In genomic region chr3:9361691-9362388, GRCh38 we compare ENCODE assay signal across 1 cellular context.
TF ChIP-seq lines count a peak whose summit lies in the region.

No MANE protein-coding gene starts in this region.

TF ChIP-seq in K562, 482 proteins besides CTCF, POLR2A, EP300 and RAD21 (continued from another document and continues in another):
- TF ChIP-seq SRSF7 (optimal IDR thresholded peaks at IDR 0.05; ENCODE audit: low read depth, low read length) = no peak
- no peak for TF ChIP-seq ETS2 (tag; IDR thresholded peaks at IDR 0.05; ENCODE audit: borderline replicate concordance, poor library complexity, severe bottlenecking)
- no peak for TF ChIP-seq LCOR (CRISPR knock-in tag; IDR thresholded peaks at IDR 0.05)
- TF ChIP-seq ZNF75A (CRISPR knock-in tag; IDR thresholded peaks at IDR 0.05) = no peak
- TF ChIP-seq, protein P1, sequence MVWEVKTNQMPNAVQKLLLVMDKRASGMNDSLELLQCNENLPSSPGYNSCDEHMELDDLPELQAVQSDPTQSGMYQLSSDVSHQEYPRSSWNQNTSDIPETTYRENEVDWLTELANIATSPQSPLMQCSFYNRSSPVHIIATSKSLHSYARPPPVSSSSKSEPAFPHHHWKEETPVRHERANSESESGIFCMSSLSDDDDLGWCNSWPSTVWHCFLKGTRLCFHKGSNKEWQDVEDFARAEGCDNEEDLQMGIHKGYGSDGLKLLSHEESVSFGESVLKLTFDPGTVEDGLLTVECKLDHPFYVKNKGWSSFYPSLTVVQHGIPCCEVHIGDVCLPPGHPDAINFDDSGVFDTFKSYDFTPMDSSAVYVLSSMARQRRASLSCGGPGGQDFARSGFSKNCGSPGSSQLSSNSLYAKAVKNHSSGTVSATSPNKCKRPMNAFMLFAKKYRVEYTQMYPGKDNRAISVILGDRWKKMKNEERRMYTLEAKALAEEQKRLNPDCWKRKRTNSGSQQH (CRISPR knock-in tag; IDR thresholded peaks at IDR 0.05) = 0 out of 2 replicates have a peak, but pooled peaks have one; percentile 48
- 0 out of 2 replicates have a peak, but pooled peaks have one; percentile 22 for TF ChIP-seq BRD4 (IDR thresholded peaks at IDR 0.05)
- 0 out of 2 replicates have a peak, but pooled peaks have one; percentile 17 for TF ChIP-seq ILF3 (IDR thresholded peaks at IDR 0.05; ENCODE audit: borderline replicate concordance)
- peak; percentile 45; the same call in 1 of the 2 replicates for TF ChIP-seq CTBP1 (IDR thresholded peaks at IDR 0.05; ENCODE audit: borderline replicate concordance)
- TF ChIP-seq PRDM10 (IDR thresholded peaks at IDR 0.05; ENCODE audit: partially characterized antibody) = peak; percentile 92
- 0 out of 2 replicates have a peak, but pooled peaks have one; percentile 21 for TF ChIP-seq NBN (IDR thresholded peaks at IDR 0.05; ENCODE audit: low read depth)
- TF ChIP-seq HLTF (IDR thresholded peaks at IDR 0.05) = 0 out of 2 replicates have a peak, but pooled peaks have one; percentile 36
- 0 out of 2 replicates have a peak, but pooled peaks have one; percentile 59 for TF ChIP-seq ZNF583 (CRISPR knock-in tag; IDR thresholded peaks at IDR 0.05)
- TF ChIP-seq SRF (CRISPR knock-in tag; IDR thresholded peaks at IDR 0.05) = 0 out of 4 replicates have a peak, but pooled peaks of 1 of the 2 experiments have one; percentile 25
- TF ChIP-seq, protein P2, sequence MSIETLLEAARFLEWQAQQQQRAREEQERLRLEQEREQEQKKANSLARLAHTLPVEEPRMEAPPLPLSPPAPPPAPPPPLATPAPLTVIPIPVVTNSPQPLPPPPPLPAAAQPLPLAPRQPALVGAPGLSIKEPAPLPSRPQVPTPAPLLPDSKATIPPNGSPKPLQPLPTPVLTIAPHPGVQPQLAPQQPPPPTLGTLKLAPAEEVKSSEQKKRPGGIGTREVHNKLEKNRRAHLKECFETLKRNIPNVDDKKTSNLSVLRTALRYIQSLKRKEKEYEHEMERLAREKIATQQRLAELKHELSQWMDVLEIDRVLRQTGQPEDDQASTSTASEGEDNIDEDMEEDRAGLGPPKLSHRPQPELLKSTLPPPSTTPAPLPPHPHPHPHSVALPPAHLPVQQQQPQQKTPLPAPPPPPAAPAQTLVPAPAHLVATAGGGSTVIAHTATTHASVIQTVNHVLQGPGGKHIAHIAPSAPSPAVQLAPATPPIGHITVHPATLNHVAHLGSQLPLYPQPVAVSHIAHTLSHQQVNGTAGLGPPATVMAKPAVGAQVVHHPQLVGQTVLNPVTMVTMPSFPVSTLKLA (conservative IDR thresholded peaks at IDR 0.05) = 0 out of 4 replicates have a peak, but pooled peaks of 1 of the 2 experiments have one; percentile 14
- TF ChIP-seq, protein P3, sequence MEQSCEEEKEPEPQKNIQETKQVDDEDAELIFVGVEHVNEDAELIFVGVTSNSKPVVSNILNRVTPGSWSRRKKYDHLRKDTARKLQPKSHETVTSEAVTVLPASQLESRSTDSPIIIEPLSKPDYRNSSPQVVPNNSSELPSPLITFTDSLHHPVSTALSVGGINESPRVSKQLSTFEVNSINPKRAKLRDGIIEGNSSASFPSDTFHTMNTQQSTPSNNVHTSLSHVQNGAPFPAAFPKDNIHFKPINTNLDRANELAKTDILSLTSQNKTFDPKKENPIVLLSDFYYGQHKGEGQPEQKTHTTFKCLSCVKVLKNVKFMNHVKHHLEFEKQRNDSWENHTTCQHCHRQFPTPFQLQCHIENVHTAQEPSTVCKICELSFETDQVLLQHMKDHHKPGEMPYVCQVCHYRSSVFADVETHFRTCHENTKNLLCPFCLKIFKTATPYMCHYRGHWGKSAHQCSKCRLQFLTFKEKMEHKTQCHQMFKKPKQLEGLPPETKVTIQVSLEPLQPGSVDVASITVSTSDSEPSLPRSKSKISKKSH (CRISPR knock-in tag; IDR thresholded peaks at IDR 0.05) = no peak
- TF ChIP-seq EHMT2 (IDR thresholded peaks at IDR 0.05) = peak; percentile 68; the same call in 1 of the 2 replicates
- 0 out of 2 replicates have a peak, but pooled peaks have one; percentile 6 for TF ChIP-seq TEAD2 (tag; IDR thresholded peaks at IDR 0.05)
- peak; percentile 37; the same call in 1 of the 2 replicates for TF ChIP-seq JUND (IDR thresholded peaks at IDR 0.05; ENCODE audit: borderline replicate concordance, low read depth, low read length)
- TF ChIP-seq JUND (tag; IDR thresholded peaks at IDR 0.05; ENCODE audit: borderline replicate concordance, low read depth, low read length) = peak; percentile 28; the same call in 1 of the 3 replicates
- 0 out of 2 replicates have a peak, but pooled peaks have one; percentile 11 for TF ChIP-seq MEF2D (tag; conservative IDR thresholded peaks at IDR 0.05; ENCODE audit: low read depth)
- peak in 1 of 2 experiments; percentile 40; a peak in 1 of 4 replicates for TF ChIP-seq MAZ (CRISPR knock-in tag; conservative IDR thresholded peaks at IDR 0.05 in 1 of 2, IDR thresholded peaks at IDR 0.05 in 1 of 2)
- peak; percentile 38; the same call in 1 of the 2 replicates for TF ChIP-seq ZNF24 (IDR thresholded peaks at IDR 0.05)
- TF ChIP-seq GTF2F1 (IDR thresholded peaks at IDR 0.05; ENCODE audit: low read depth, low read length) = no peak
- TF ChIP-seq RBM39 (optimal IDR thresholded peaks at IDR 0.05; ENCODE audit: low read depth, low read length) = peak; percentile 21
- TF ChIP-seq DPF2 (IDR thresholded peaks at IDR 0.05) = peak; percentile 58
- no peak for TF ChIP-seq ELF4 (CRISPR knock-in tag; IDR thresholded peaks at IDR 0.05)
- TF ChIP-seq HNRNPK (IDR thresholded peaks at IDR 0.05; ENCODE audit: low read depth, low read length, poor library complexity, severe bottlenecking) = no peak
- TF ChIP-seq RHOXF2B (CRISPR knock-in tag; conservative IDR thresholded peaks at IDR 0.05) = no peak
- peak; percentile 44; the same call in 1 of the 2 replicates for TF ChIP-seq MYC (IDR thresholded peaks at IDR 0.05; ENCODE audit: low read depth, low read length)
- TF ChIP-seq MYC (CRISPR knock-in tag; IDR thresholded peaks at IDR 0.05; ENCODE audit: borderline replicate concordance, low read depth) = no peak
- peak in 1 of 2 experiments; percentile 37; a peak in 1 of 4 replicates for TF ChIP-seq TBL1XR1 (IDR thresholded peaks at IDR 0.05; ENCODE audit: low read length in 2 of 2)
- TF ChIP-seq ZNF561 (CRISPR knock-in tag; conservative IDR thresholded peaks at IDR 0.05) = no peak
- TF ChIP-seq E2F6 (IDR thresholded peaks at IDR 0.05; ENCODE audit: borderline replicate concordance in 1 of 2, extremely low read depth in 1 of 2, insufficient read depth in 1 of 2, insufficient read length in 1 of 2, low read depth in 1 of 2, low read length in 1 of 2, poor library complexity in 1 of 2, severe bottlenecking in 1 of 2) = peak; percentile 33 to 47
- TF ChIP-seq ZNF644 (tag; IDR thresholded peaks at IDR 0.05; ENCODE audit: low read depth) = peak; percentile 67; the same call in 1 of the 2 replicates
- TF ChIP-seq RCOR1 (IDR thresholded peaks at IDR 0.05; ENCODE audit: borderline replicate concordance in 1 of 2, low read depth in 2 of 2, low read length in 2 of 2) = peak in 1 of 2 experiments; percentile 51; a peak in 2 of 4 replicates
- peak; percentile 34; the same call in 1 of the 2 replicates for TF ChIP-seq FOXM1 (IDR thresholded peaks at IDR 0.05; ENCODE audit: low read depth)
- no peak for TF ChIP-seq FOXM1 (CRISPR knock-in tag; IDR thresholded peaks at IDR 0.05; ENCODE audit: low read depth)
- TF ChIP-seq L3MBTL2 (IDR thresholded peaks at IDR 0.05) = peak; percentile 50; the same call in 1 of the 2 replicates
- TF ChIP-seq YY1 (IDR thresholded peaks at IDR 0.05; ENCODE audit: borderline replicate concordance in 1 of 3, control insufficient read depth in 1 of 3, extremely low read depth in 1 of 3, insufficient read depth in 3 of 3, insufficient read length in 1 of 3, insufficient replicate concordance in 2 of 3, low read depth in 1 of 3, low read length in 2 of 3) = peak in 2 of 3 experiments; percentile 23 to 81
- TF ChIP-seq POLR2AphosphoS5 (IDR thresholded peaks at IDR 0.05; ENCODE audit: control insufficient read depth, insufficient read depth, low read depth, low read length) = peak; percentile 35; the same call in 1 of the 2 replicates
- peak; percentile 66; the same call in 1 of the 2 replicates for TF ChIP-seq TEAD4 (IDR thresholded peaks at IDR 0.05; ENCODE audit: low read length)
- no peak for TF ChIP-seq TEAD4 (CRISPR knock-in tag; IDR thresholded peaks at IDR 0.05; ENCODE audit: borderline replicate concordance)
- no peak for TF ChIP-seq RFX7 (CRISPR knock-in tag; IDR thresholded peaks at IDR 0.05)
- TF ChIP-seq SOX6 (IDR thresholded peaks at IDR 0.05) = 0 out of 2 replicates have a peak, but pooled peaks have one; percentile 9
- peak in 1 of 2 experiments; percentile 32; a peak in 1 of 3 replicates for TF ChIP-seq CBX3 (IDR thresholded peaks at IDR 0.05; ENCODE audit: borderline replicate concordance in 1 of 2, low read length in 2 of 2)
- TF ChIP-seq SUPT5H (IDR thresholded peaks at IDR 0.05) = peak; percentile 34; the same call in 1 of the 2 replicates
- TF ChIP-seq ARNT (IDR thresholded peaks at IDR 0.05) = peak in 1 of 2 experiments; percentile 50; a peak in 1 of 4 replicates
- peak; percentile 71 for TF ChIP-seq ZNF384 (IDR thresholded peaks at IDR 0.05; ENCODE audit: low read depth, low read length)
- TF ChIP-seq MTA3 (IDR thresholded peaks at IDR 0.05; ENCODE audit: borderline replicate concordance) = 0 out of 2 replicates have a peak, but pooled peaks have one; percentile 45
- TF ChIP-seq FIP1L1 (IDR thresholded peaks at IDR 0.05; ENCODE audit: low read depth, low read length, poor library complexity, severe bottlenecking) = no peak
- no peak for TF ChIP-seq ZBTB9 (CRISPR knock-in tag; IDR thresholded peaks at IDR 0.05)
- peak; percentile 62; the same call in 1 of the 2 replicates for TF ChIP-seq ZKSCAN8 (CRISPR knock-in tag; IDR thresholded peaks at IDR 0.05)
- TF ChIP-seq SMARCA4 (IDR thresholded peaks at IDR 0.05) = peak; percentile 49; the same call in 1 of the 2 replicates
- no peak for TF ChIP-seq NR4A1 (CRISPR knock-in tag; IDR thresholded peaks at IDR 0.05)
- TF ChIP-seq NR4A1 (tag; IDR thresholded peaks at IDR 0.05) = 0 out of 2 replicates have a peak, but pooled peaks have one; percentile 40
- no peak for TF ChIP-seq CEBPG (CRISPR knock-in tag; IDR thresholded peaks at IDR 0.05)
- TF ChIP-seq CEBPG (tag; conservative IDR thresholded peaks at IDR 0.05 in 1 of 2, IDR thresholded peaks at IDR 0.05 in 1 of 2) = no peak
- TF ChIP-seq SMARCE1 (IDR thresholded peaks at IDR 0.05) = no peak
- peak; percentile 76 for TF ChIP-seq NFRKB (IDR thresholded peaks at IDR 0.05; ENCODE audit: low read depth)
